8 cellular contexts compared by ENCODE assay signal in genomic region chr18:34977787-34978532, GRCh38.
DNase-seq lines count a peak whose midpoint lies in the region; ATAC-seq and TF ChIP-seq lines count a peak whose summit lies in the region.

No MANE protein-coding gene starts in this region.

- H3K36me3 ChIP-seq in Peyer's patch = no peaks in the 10 kb centered on the region

- no peak for TF ChIP-seq CTCF in Peyer's patch (IDR thresholded peaks at IDR 0.05)

- no peaks in the 10 kb centered on the region for H3K9me3 ChIP-seq in Peyer's patch

- peak overlapping the region; percentile 82 to 86 for H3K27ac Mint-ChIP-seq in activated naive CD4-positive, alpha-beta T cell treated with anti-CD3 and anti-CD28 coated beads, Interleukin-2, amount 50 U/mL, for 72 hours

- H3K4me1 ChIP-seq in Peyer's patch = peaks cover 0 to 12% (median 0%) of the 10 kb centered on the region in 4 donors

- ATAC-seq in HG03342 (IDR thresholded peaks at IDR 0.05; ENCODE audit: unreplicated experiment) = peak; percentile 43
- ATAC-seq in activated naive CD4-positive, alpha-beta T cell treated with anti-CD3 and anti-CD28 coated beads, Interleukin-2, amount 50 U/mL, for 72 hours = peak; percentile 29 to 51
- no peak for ATAC-seq in GM21737 (IDR thresholded peaks at IDR 0.05; ENCODE audit: unreplicated experiment)

- peak overlapping the region; percentile 52 to 81 (median 70) for H3K27ac ChIP-seq in Peyer's patch

- intact Hi-C loops in cardiac septum (cut with DNase I) = loop anchor here (2.0 to 5.0 kb wide), 3 partner anchors 21 to 96 kb away; partner anchors contain the start of gene MAPRE2

- H3K27me3 ChIP-seq in Peyer's patch = no peaks in the 10 kb centered on the region

- TF ChIP-seq POLR2A in Peyer's patch (IDR thresholded peaks at IDR 0.05) = no peak

- peaks cover 0 to 7% of the 10 kb centered on the region in 2 donors for H3K36me3 Mint-ChIP-seq in activated naive CD4-positive, alpha-beta T cell treated with anti-CD3 and anti-CD28 coated beads, Interleukin-2, amount 50 U/mL, for 72 hours

- no peaks in the 10 kb centered on the region for H3K9me3 Mint-ChIP-seq in activated naive CD4-positive, alpha-beta T cell treated with anti-CD3 and anti-CD28 coated beads, Interleukin-2, amount 50 U/mL, for 72 hours

- H3K4me3 ChIP-seq in Peyer's patch = peak overlapping the region; percentile 77 to 93 (median 84)

- peak; percentile 18 for DNase-seq in NCI-H1436 (lab: John Stamatoyannopoulos, UW)
- DNase-seq in NCI-H1436 treated with DMSO at 0.1 percent for 48 hours (lab: John Stamatoyannopoulos, UW) = no peak
- DNase-seq in Peyer's patch = peak; percentile 62 to 85 (median 79)
- peak; percentile 45 to 74 for DNase-seq in activated naive CD4-positive, alpha-beta T cell treated with anti-CD3 and anti-CD28 coated beads, Interleukin-2, amount 50 U/mL, for 72 hours (ENCODE audit: low spot score in 2 of 2)
- DNase-seq in cardiac septum (ENCODE audit: low spot score) = peak; percentile 82
- peak; percentile 63 for DNase-seq in pons (ENCODE audit: low spot score)
